ENCODE assay signal across 36 cellular contexts in the genomic region with DNA sequence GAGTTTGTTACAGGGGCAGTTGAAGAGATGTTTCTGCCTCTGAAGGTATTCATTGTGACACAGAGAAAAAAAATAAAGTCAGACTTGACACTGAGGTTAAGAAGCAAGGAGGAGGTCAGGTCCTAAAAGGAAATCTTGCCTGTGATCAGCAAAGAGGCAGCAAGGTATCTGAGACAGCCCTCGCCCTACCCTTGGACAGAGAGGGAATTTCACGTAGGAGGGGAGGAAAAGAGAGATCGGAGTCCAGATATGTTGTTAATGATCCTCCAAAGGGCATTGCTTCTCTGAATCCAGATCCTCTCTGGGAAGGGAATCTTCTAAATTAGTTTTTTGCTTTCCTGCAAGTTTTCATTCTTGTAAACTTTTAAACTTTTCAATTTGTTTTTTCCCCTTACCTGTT. TPM values are rescaled to one million over a fixed set of nuclear protein-coding genes. Genes with fewer than 3 reads are reported as not detected.
"Had no signal": no experiment of that assay in that cellular context is flagged by ENCODE, and none has a peak within 500 bp of the region (broad histone marks: within the 10 kb centered on the region; RNA-seq: fewer than 3 reads in every experiment).

No MANE protein-coding gene starts in this region.

- H3K9me3 ChIP-seq: ascending aorta, breast epithelium, colonic mucosa, esophagus squamous epithelium, gastroesophageal sphincter, heart right ventricle had no signal

- H3K4me1 ChIP-seq: ascending aorta, breast epithelium, colonic mucosa, esophagus squamous epithelium, gastroesophageal sphincter, heart right ventricle had no signal

- H3K4me3 Mint-ChIP-seq: activated B cell treated with CpG ODN at 0.5 μM for 24 hours; activated CD4-positive, alpha-beta memory T cell treated with anti-CD3 and anti-CD28 coated beads for 36 hours; activated CD8-positive, alpha-beta memory T cell treated with anti-CD3 and anti-CD28 coated beads, Interleukin-2, amount 10 ng/mL, durations not matched to agents 7 days and 5 days; activated CD8-positive, alpha-beta T cell treated with anti-CD3 and anti-CD28 coated beads, Interleukin-2, amount 10 ng/mL, durations not matched to agents 7 days and 5 days; activated naive CD4-positive, alpha-beta T cell treated with anti-CD3 and anti-CD28 coated beads, Interleukin-2, amount 10 ng/mL, durations not matched to agents 7 days and 5 days; activated naive CD8-positive, alpha-beta T cell treated with anti-CD3 and anti-CD28 coated beads, Interleukin-2, amount 10 ng/mL, durations not matched to agents 7 days and 5 days; activated T-cell treated with anti-CD3 and anti-CD28 coated beads, Interleukin-2, amount 50 U/mL, for 72 hours; brain had no signal

- H3K9me3 Mint-ChIP-seq: activated B cell treated with CpG ODN at 0.5 μM for 24 hours; activated CD4-positive, alpha-beta memory T cell treated with anti-CD3 and anti-CD28 coated beads for 36 hours; activated naive CD4-positive, alpha-beta T cell treated with anti-CD3 and anti-CD28 coated beads, Interleukin-2, amount 10 ng/mL, durations not matched to agents 7 days and 5 days; activated naive CD4-positive, alpha-beta T cell treated with anti-CD3 and anti-CD28 coated beads, Interleukin-2, amount 50 U/mL, for 72 hours; activated naive CD8-positive, alpha-beta T cell treated with anti-CD3 and anti-CD28 coated beads, Interleukin-2, amount 10 ng/mL, durations not matched to agents 7 days and 5 days; activated T-cell treated with anti-CD3 and anti-CD28 coated beads, Interleukin-2, amount 50 U/mL, for 72 hours; brain had no signal

- H3K4me1 Mint-ChIP-seq: activated B cell treated with CpG ODN at 0.5 μM for 24 hours; activated CD8-positive, alpha-beta memory T cell treated with anti-CD3 and anti-CD28 coated beads, Interleukin-2, amount 10 ng/mL, durations not matched to agents 7 days and 5 days; activated naive CD4-positive, alpha-beta T cell treated with anti-CD3 and anti-CD28 coated beads, Interleukin-2, amount 10 ng/mL, durations not matched to agents 7 days and 5 days; activated naive CD8-positive, alpha-beta T cell treated with anti-CD3 and anti-CD28 coated beads, Interleukin-2, amount 10 ng/mL, durations not matched to agents 7 days and 5 days; brain had no signal

- DNase-seq: activated B cell treated with CpG ODN at 0.5 μM for 24 hours; activated CD4-positive, alpha-beta memory T cell treated with anti-CD3 and anti-CD28 coated beads for 36 hours; activated CD4-positive, alpha-beta T cell treated with anti-CD3 and anti-CD28 coated beads for 48 hours; activated CD8-positive, alpha-beta memory T cell treated with anti-CD3 and anti-CD28 coated beads, Interleukin-2, amount 10 ng/mL, durations not matched to agents 7 days and 5 days; activated CD8-positive, alpha-beta memory T cell treated with anti-CD3 and anti-CD28 coated beads, Interleukin-2, amount 50 U/mL, for 4 hours; activated CD8-positive, alpha-beta T cell treated with anti-CD3 and anti-CD28 coated beads, Interleukin-2, amount 10 ng/mL, durations not matched to agents 7 days and 5 days; activated gamma-delta T cell; activated naive CD4-positive, alpha-beta T cell; activated naive CD4-positive, alpha-beta T cell treated with anti-CD3 and anti-CD28 coated beads, Interleukin-2, amount 10 ng/mL, durations not matched to agents 7 days and 5 days; activated naive CD8-positive, alpha-beta T cell treated with anti-CD3 and anti-CD28 coated beads, Interleukin-2, amount 10 ng/mL, durations not matched to agents 7 days and 5 days; activated T-cell treated with anti-CD3 and anti-CD28 coated beads, Interleukin-2, amount 50 U/mL, for 1 hour; activated T-cell treated with anti-CD3 and anti-CD28 coated beads, Interleukin-2, amount 50 U/mL, for 72 hours; central memory CD4-positive, alpha-beta T cell; cerebellar nuclear complex; colonic mucosa; effector CD8-positive, alpha-beta T cell; esophagus squamous epithelium; foreskin melanocyte; heart right ventricle; T-helper 2 cell had no signal

- H3K27me3 ChIP-seq: ascending aorta, breast epithelium, cardiac muscle cell, colonic mucosa, esophagus squamous epithelium, gastroesophageal sphincter, heart right ventricle had no signal

- H3K27me3 Mint-ChIP-seq: activated B cell treated with CpG ODN at 0.5 μM for 24 hours; activated CD4-positive, alpha-beta memory T cell treated with anti-CD3 and anti-CD28 coated beads for 36 hours; activated CD8-positive, alpha-beta memory T cell treated with anti-CD3 and anti-CD28 coated beads, Interleukin-2, amount 10 ng/mL, durations not matched to agents 7 days and 5 days; activated naive CD4-positive, alpha-beta T cell treated with anti-CD3 and anti-CD28 coated beads, Interleukin-2, amount 10 ng/mL, durations not matched to agents 7 days and 5 days; activated naive CD8-positive, alpha-beta T cell treated with anti-CD3 and anti-CD28 coated beads, Interleukin-2, amount 10 ng/mL, durations not matched to agents 7 days and 5 days; brain had no signal

- H3K36me3 ChIP-seq: ascending aorta, breast epithelium, cardiac muscle cell, colonic mucosa, esophagus squamous epithelium, gastroesophageal sphincter, heart right ventricle had no signal

- H3K27ac ChIP-seq: ascending aorta, breast epithelium, cardiac muscle cell, colonic mucosa, epithelial cell of prostate, esophagus squamous epithelium, gastroesophageal sphincter, heart right ventricle, VCaP had no signal

- H3K27ac Mint-ChIP-seq: activated B cell treated with CpG ODN at 0.5 μM for 24 hours; activated CD4-positive, alpha-beta memory T cell treated with anti-CD3 and anti-CD28 coated beads for 36 hours; activated CD8-positive, alpha-beta memory T cell treated with anti-CD3 and anti-CD28 coated beads, Interleukin-2, amount 10 ng/mL, durations not matched to agents 7 days and 5 days; activated CD8-positive, alpha-beta T cell treated with anti-CD3 and anti-CD28 coated beads, Interleukin-2, amount 10 ng/mL, durations not matched to agents 7 days and 5 days; activated naive CD4-positive, alpha-beta T cell treated with anti-CD3 and anti-CD28 coated beads, Interleukin-2, amount 10 ng/mL, durations not matched to agents 7 days and 5 days; activated naive CD4-positive, alpha-beta T cell treated with anti-CD3 and anti-CD28 coated beads, Interleukin-2, amount 50 U/mL, for 72 hours; activated naive CD8-positive, alpha-beta T cell treated with anti-CD3 and anti-CD28 coated beads, Interleukin-2, amount 10 ng/mL, durations not matched to agents 7 days and 5 days; activated T-cell treated with anti-CD3 and anti-CD28 coated beads, Interleukin-2, amount 50 U/mL, for 72 hours; brain had no signal

- H3K4me3 ChIP-seq: ascending aorta, breast epithelium, cardiac muscle cell, colonic mucosa, esophagus squamous epithelium, gastroesophageal sphincter, heart right ventricle had no signal

- H3K36me3 Mint-ChIP-seq: activated CD4-positive, alpha-beta memory T cell treated with anti-CD3 and anti-CD28 coated beads for 36 hours; activated CD8-positive, alpha-beta memory T cell treated with anti-CD3 and anti-CD28 coated beads, Interleukin-2, amount 10 ng/mL, durations not matched to agents 7 days and 5 days; activated naive CD4-positive, alpha-beta T cell treated with anti-CD3 and anti-CD28 coated beads, Interleukin-2, amount 10 ng/mL, durations not matched to agents 7 days and 5 days; activated naive CD4-positive, alpha-beta T cell treated with anti-CD3 and anti-CD28 coated beads, Interleukin-2, amount 50 U/mL, for 72 hours; activated naive CD8-positive, alpha-beta T cell treated with anti-CD3 and anti-CD28 coated beads, Interleukin-2, amount 10 ng/mL, durations not matched to agents 7 days and 5 days; brain had no signal

- ATAC-seq: activated CD4-positive, CD25-positive, alpha-beta regulatory T cell treated with anti-CD3 and anti-CD28 coated beads, Interleukin-2, amount 50 U/mL, for 24 hours; activated CD8-positive, alpha-beta memory T cell treated with anti-CD3 and anti-CD28 coated beads, Interleukin-2, amount 10 ng/mL, durations not matched to agents 7 days and 5 days; activated CD8-positive, alpha-beta T cell treated with anti-CD3 and anti-CD28 coated beads, Interleukin-2, amount 10 ng/mL, durations not matched to agents 7 days and 5 days; activated naive CD4-positive, alpha-beta T cell treated with anti-CD3 and anti-CD28 coated beads, Interleukin-2, amount 50 U/mL, for 72 hours; activated T-cell treated with anti-CD3 and anti-CD28 coated beads, Interleukin-2, amount 50 U/mL, for 72 hours; gastroesophageal sphincter; heart right ventricle had no signal

RNA-seq across cellular contexts. Expression of gene PRR27, which starts 15.3 kb away (rescaled TPM):
- total RNA-seq: activated B cell treated with CpG ODN at 0.5 μM for 24 hours; activated CD4-positive, alpha-beta memory T cell treated with anti-CD3 and anti-CD28 coated beads for 36 hours; activated CD8-positive, alpha-beta memory T cell treated with anti-CD3 and anti-CD28 coated beads for 36 hours; activated CD8-positive, alpha-beta memory T cell treated with anti-CD3 and anti-CD28 coated beads, Interleukin-2, amount 10 ng/mL, durations not matched to agents 7 days and 5 days; activated CD8-positive, alpha-beta T cell treated with anti-CD3 and anti-CD28 coated beads, Interleukin-2, amount 10 ng/mL, durations not matched to agents 7 days and 5 days; activated naive CD4-positive, alpha-beta T cell treated with anti-CD3 and anti-CD28 coated beads, Interleukin-2, amount 50 U/mL, for 72 hours; activated naive CD8-positive, alpha-beta T cell treated with anti-CD3 and anti-CD28 coated beads, Interleukin-2, amount 10 ng/mL, durations not matched to agents 7 days and 5 days; activated T-cell treated with anti-CD3 and anti-CD28 coated beads, Interleukin-2, amount 50 U/mL, for 72 hours; ascending aorta; breast epithelium; cardiac muscle cell; colonic mucosa; dermis microvascular lymphatic vessel endothelial cell; endothelial cell of umbilical vein; esophagus squamous epithelium; fibroblast of lung; fibroblast of villous mesenchyme; gastroesophageal sphincter; glomerular endothelial cell; heart right ventricle; T-helper 1 cell treated with Interleukin-12 subunit alpha and Interleukin-12 subunit beta and Interleukin-4 antibody, amounts not matched to agents 30 ng/mL and 1 ng/mL, for 36 hours had no signal

RNA-seq across cellular contexts. Expression of gene ODAM, which starts 56.8 kb away (rescaled TPM):
- total RNA-seq: activated B cell treated with CpG ODN at 0.5 μM for 24 hours; activated CD4-positive, alpha-beta memory T cell treated with anti-CD3 and anti-CD28 coated beads for 36 hours; activated CD8-positive, alpha-beta memory T cell treated with anti-CD3 and anti-CD28 coated beads for 36 hours; activated CD8-positive, alpha-beta memory T cell treated with anti-CD3 and anti-CD28 coated beads, Interleukin-2, amount 10 ng/mL, durations not matched to agents 7 days and 5 days; activated CD8-positive, alpha-beta T cell treated with anti-CD3 and anti-CD28 coated beads, Interleukin-2, amount 10 ng/mL, durations not matched to agents 7 days and 5 days; activated naive CD4-positive, alpha-beta T cell treated with anti-CD3 and anti-CD28 coated beads, Interleukin-2, amount 50 U/mL, for 72 hours; activated naive CD8-positive, alpha-beta T cell treated with anti-CD3 and anti-CD28 coated beads, Interleukin-2, amount 10 ng/mL, durations not matched to agents 7 days and 5 days; activated T-cell treated with anti-CD3 and anti-CD28 coated beads, Interleukin-2, amount 50 U/mL, for 72 hours; ascending aorta; dermis microvascular lymphatic vessel endothelial cell; endothelial cell of umbilical vein; esophagus squamous epithelium; fibroblast of lung; fibroblast of villous mesenchyme; glomerular endothelial cell; heart right ventricle; T-helper 1 cell treated with Interleukin-12 subunit alpha and Interleukin-12 subunit beta and Interleukin-4 antibody, amounts not matched to agents 30 ng/mL and 1 ng/mL, for 36 hours had no signal
